2 cellular contexts compared by ENCODE assay signal in the genomic region with DNA sequence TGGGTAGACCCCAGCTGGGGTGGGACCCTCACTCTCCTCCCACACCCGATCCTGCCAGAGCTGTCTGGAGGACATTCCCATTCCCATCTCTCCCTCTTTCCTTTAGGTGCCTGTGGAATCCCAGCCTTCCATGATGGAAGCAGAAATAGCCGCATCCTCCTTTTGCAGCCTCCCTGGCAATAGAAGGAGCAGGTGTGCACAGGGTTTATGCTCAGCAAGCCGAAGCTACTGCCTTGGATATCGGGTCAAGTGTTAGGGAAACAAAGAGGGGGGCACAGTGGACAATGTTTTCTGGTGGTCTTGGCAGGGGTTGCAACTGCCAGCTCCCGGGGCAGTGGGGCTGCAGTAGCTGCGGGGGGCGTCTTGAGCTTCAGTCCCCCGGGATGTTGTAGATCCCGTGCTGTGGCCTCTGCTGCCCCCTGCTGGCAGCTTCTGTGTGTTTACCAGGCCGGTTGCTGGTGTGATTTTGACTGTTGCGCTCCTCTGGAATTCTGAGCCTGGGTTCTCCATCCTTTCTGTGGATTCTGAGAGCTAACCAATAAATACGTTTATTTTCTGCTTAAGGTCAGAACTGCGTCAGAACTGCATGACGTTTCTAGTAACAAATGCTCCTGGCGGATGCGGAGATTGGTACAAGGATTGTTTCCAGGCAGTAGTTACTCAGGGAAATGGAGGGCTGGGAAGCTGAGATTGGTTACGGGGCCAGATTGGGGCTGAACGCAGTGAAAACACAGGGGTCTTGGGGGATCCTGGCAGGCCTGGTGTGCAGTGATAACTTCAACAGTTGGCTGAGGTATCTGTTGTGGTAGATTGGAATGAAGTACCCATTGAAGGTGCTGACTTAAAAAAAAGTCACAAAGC.
TF ChIP-seq lines count a peak whose summit lies in the region.

No MANE protein-coding gene starts in this region.

TF ChIP-seq in SK-N-SH, 30 proteins besides CTCF, POLR2A, EP300 and RAD21:
- peak; percentile 11; the same call in 1 of the 2 replicates for TF ChIP-seq SMC3 (IDR thresholded peaks at IDR 0.05; ENCODE audit: low read depth, low read length)
TF ChIP-seq in SK-N-SH: peak in this region for 1; not testable (repeated sequence) for 29.

TF ChIP-seq in H1, 55 proteins besides CTCF, POLR2A, EP300 and RAD21:
- peak; percentile 77; the same call in 1 of the 2 replicates for TF ChIP-seq EGR1 (IDR thresholded peaks at IDR 0.05; ENCODE audit: borderline replicate concordance, low read depth, low read length)
TF ChIP-seq in H1: peak in this region for 1; not testable (repeated sequence) for 54.
